In genomic region chr14:24695265-24696241, GRCh38 we compare ENCODE assay signal across 10 cellular contexts.
DNase-seq lines count a peak whose midpoint lies in the region; ATAC-seq, FAIRE-seq and TF ChIP-seq lines count a peak whose summit lies in the region.
"Had no signal": no experiment of that assay in that cellular context is flagged by ENCODE, and none has a peak within 500 bp of the region (broad histone marks: within the 10 kb centered on the region; RNA-seq: fewer than 3 reads in every experiment).

No MANE protein-coding gene starts in this region.

- TF ChIP-seq EP300 in HepG2 (IDR thresholded peaks at IDR 0.05; ENCODE audit: low read depth in 2 of 2, low read length in 2 of 2) (no peak), HepG2 (CRISPR knock-in tag; IDR thresholded peaks at IDR 0.05; ENCODE audit: borderline replicate concordance) (no peak)

- no peak overlapping the region for H3K4me2 ChIP-seq in HepG2 (ENCODE audit: low read depth, low read length)

- peaks cover under 1 to 2% of the 10 kb centered on the region in 2 experiments; a peak in 2 of 5 replicates for H3K27me3 ChIP-seq in HepG2 (ENCODE audit: control insufficient read depth in 1 of 2, insufficient read depth in 2 of 2, low read length in 2 of 2)

- DNase-seq in GM18507 (ENCODE audit: extremely low spot score, insufficient read length, low read depth) (no peak), NOMO-1 (lab: John Stamatoyannopoulos, UW; ENCODE audit: unreplicated experiment in 2 of 2) (peak; percentile 64 to 93), HepG2 (ENCODE audit: low spot score) (no peak), G401 (ENCODE audit: low spot score) (no peak), ureter (ENCODE audit: low spot score) (no peak), NCI-H1105 treated with DMSO at 0.1 percent for 48 hours (lab: John Stamatoyannopoulos, UW) (no peak), erythroblast (lab: John Stamatoyannopoulos, UW) (no peak)
- DNase-seq: activated T-cell treated with anti-CD3 and anti-CD28 coated beads, Interleukin-2, amount 50 U/mL, for 24 hours; DMS 273 treated with DMSO at 0.1 percent for 48 hours had no signal

- POLR2A ChIA-PET in HepG2 (lab: Yijun Ruan, JAX), result no interaction called here

- intact Hi-C loops in HepG2 (cut with micrococcal nuclease; ENCODE audit: unreplicated experiment), result no loop called here

- FAIRE-seq in GM18507 (lab: Jason Lieb, UNC) (peak; percentile 80), HepG2 (lab: Jason Lieb, UNC) (no peak)

- BruUV-seq in HepG2 (replicated peaks; lab: Mats Ljungman, UMichigan), result no TSS peak

- TF ChIP-seq POLR2A in HepG2 (IDR thresholded peaks at IDR 0.05; ENCODE audit: insufficient read depth in 1 of 2, low read depth in 2 of 2, low read length in 2 of 2), result no peak
- TF ChIP-seq POLR2A in erythroblast (IDR thresholded peaks at IDR 0.05; ENCODE audit: low read length), result no peak

- CTCF ChIA-PET in HepG2 (lab: Yijun Ruan, JAX; ENCODE audit: low intra/inter-chr PET ratio, low total read pairs), result no interaction called here

- no peaks in the 10 kb centered on the region for H3K4me1 ChIP-seq in HepG2 (ENCODE audit: insufficient read depth, low read length)

- peaks cover 12% of the 10 kb centered on the region for H3K9me3 ChIP-seq in HepG2 (ENCODE audit: low read length)

- no peak for TF ChIP-seq RAD21 in HepG2 (CRISPR knock-in tag; IDR thresholded peaks at IDR 0.05)

- TF ChIP-seq CTCF in HepG2 (CRISPR knock-in tag; IDR thresholded peaks at IDR 0.05), result no peak

- no peak overlapping the region for H2AFZ ChIP-seq in HepG2 (ENCODE audit: low read length)

- H3K9ac ChIP-seq in HepG2 (ENCODE audit: insufficient read depth, low read depth, low read length), result no peak overlapping the region

- no peaks in the 10 kb centered on the region for H3K36me3 ChIP-seq in HepG2 (replicated peaks in 1 of 2; ENCODE audit: control insufficient read depth in 1 of 2, insufficient read depth in 2 of 2, low read length in 2 of 2)

- ATAC-seq in HG02571 (IDR thresholded peaks at IDR 0.05; ENCODE audit: unreplicated experiment) (peak; percentile 42), HepG2 (no peak; the same call in 2 of the 3 replicates)

- no peaks in the 10 kb centered on the region for H3K79me2 ChIP-seq in HepG2 (ENCODE audit: insufficient read depth, low read length)

- H3K4me3 ChIP-seq in HepG2 (replicated peaks in 1 of 3; ENCODE audit: insufficient read depth in 1 of 3, low read depth in 2 of 3, low read length in 3 of 3), result no peak overlapping the region

- 31% methylated on average over 8 of the region's 8 CpGs for WGBS in HepG2 (ENCODE audit: low lambda C conversion rate)

- no peak overlapping the region for H3K27ac ChIP-seq in HepG2 (ENCODE audit: extremely low read length, insufficient read depth, low read length)

- no peaks in the 10 kb centered on the region for H4K20me1 ChIP-seq in HepG2 (ENCODE audit: insufficient read depth, low read length)

- in situ Hi-C loops in HepG2 (cut with HindIII; ENCODE audit: extremely low pct_ligation_motif_present, low pct_unique_long_range_greater_than_20kb), result no loop called here
- in situ Hi-C loops in G401 (cut with HindIII; ENCODE audit: low sequenced_read_pairs), result no loop called here

TF ChIP-seq in HepG2, 621 proteins besides CTCF, POLR2A, EP300 and RAD21 (continues in another document):
- TF ChIP-seq ZHX1 (CRISPR knock-in tag; IDR thresholded peaks at IDR 0.05; ENCODE audit: low read depth) (no peak), ATF7 (IDR thresholded peaks at IDR 0.05) (0 out of 2 replicates have a peak, but pooled peaks have one; percentile 6), ATF7 (CRISPR knock-in tag; IDR thresholded peaks at IDR 0.05) (no peak), ZNF282 (IDR thresholded peaks at IDR 0.05; ENCODE audit: partially characterized antibody) (peak; percentile 95), SOX6 (IDR thresholded peaks at IDR 0.05) (0 out of 2 replicates have a peak, but pooled peaks have one; percentile 85), SOX6 (CRISPR knock-in tag; IDR thresholded peaks at IDR 0.05) (no peak), PLRG1 (conservative IDR thresholded peaks at IDR 0.05) (peak; percentile 91), IKZF1 (IDR thresholded peaks at IDR 0.05) (peak; percentile 97; the same call in 1 of the 2 replicates), PHB2 (IDR thresholded peaks at IDR 0.05; ENCODE audit: partially characterized antibody) (peak; percentile 64), NFKB2 (CRISPR knock-in tag; IDR thresholded peaks at IDR 0.05; ENCODE audit: borderline replicate concordance) (no peak), FOXP1 (IDR thresholded peaks at IDR 0.05) (0 out of 2 replicates have a peak, but pooled peaks have one; percentile 58), FOXP1 (CRISPR knock-in tag; IDR thresholded peaks at IDR 0.05) (no peak), ZC3H4 (CRISPR knock-in tag; IDR thresholded peaks at IDR 0.05; ENCODE audit: borderline replicate concordance) (no peak), NFRKB (IDR thresholded peaks at IDR 0.05) (peak; percentile 30; the same call in 1 of the 2 replicates), ATM (IDR thresholded peaks at IDR 0.05; ENCODE audit: borderline replicate concordance) (peak; percentile 51; the same call in 1 of the 2 replicates), HOMEZ (CRISPR knock-in tag; IDR thresholded peaks at IDR 0.05; ENCODE audit: low read depth) (no peak), NONO (IDR thresholded peaks at IDR 0.05) (peak; percentile 78; the same call in 1 of the 2 replicates), NONO (CRISPR knock-in tag; conservative IDR thresholded peaks at IDR 0.05) (no peak), HOXD1 (CRISPR knock-in tag; IDR thresholded peaks at IDR 0.05) (no peak), RXRB (CRISPR knock-in tag; IDR thresholded peaks at IDR 0.05; ENCODE audit: borderline replicate concordance) (no peak), MZF1 (CRISPR knock-in tag; IDR thresholded peaks at IDR 0.05; ENCODE audit: borderline replicate concordance) (no peak), JUNB (CRISPR knock-in tag; IDR thresholded peaks at IDR 0.05; ENCODE audit: borderline replicate concordance) (0 out of 2 replicates have a peak, but pooled peaks have one; percentile 21), NBN (conservative IDR thresholded peaks at IDR 0.05) (0 out of 2 replicates have a peak, but pooled peaks have one; percentile 60), FOXK2 (IDR thresholded peaks at IDR 0.05) (peak; percentile 42; the same call in 1 of the 2 replicates), ZNF280D (CRISPR knock-in tag; IDR thresholded peaks at IDR 0.05) (no peak), ATF7-NPFF (CRISPR knock-in tag; IDR thresholded peaks at IDR 0.05; ENCODE audit: low read depth) (no peak), SNAI1 (CRISPR knock-in tag; IDR thresholded peaks at IDR 0.05; ENCODE audit: borderline replicate concordance) (no peak)

Comparison
In these comparisons a context has a peak if more than half of its experiments do, and no peak if none do; other contexts are left out.
1. DNase-seq: peak in NOMO-1 (2 of 2); none in GM18507 (single experiment), HepG2 (single experiment), G401 (single experiment), ureter (single experiment), NCI-H1105 treated with DMSO at 0.1 percent for 48 hours (single experiment) and erythroblast (0 of 2).